In genomic region chr11:94060401-94060800, GRCh38 we compare ENCODE assay signal across 20 cellular contexts. TPM values are rescaled to one million over a fixed set of nuclear protein-coding genes. Genes with fewer than 3 reads are reported as not detected.
"Had no signal": no experiment of that assay in that cellular context is flagged by ENCODE, and none has a peak within 500 bp of the region (broad histone marks: within the 10 kb centered on the region; RNA-seq: fewer than 3 reads in every experiment).

No MANE protein-coding gene starts in this region.

- H3K9me3 ChIP-seq: adrenal gland, body of pancreas, gastroesophageal sphincter, transverse colon had no signal

- H3K4me1 Mint-ChIP-seq: activated CD4-positive, alpha-beta memory T cell treated with anti-CD3 and anti-CD28 coated beads, Interleukin-2, amount 10 ng/mL, durations not matched to agents 7 days and 5 days; activated naive CD4-positive, alpha-beta T cell treated with anti-CD3 and anti-CD28 coated beads, Interleukin-2, amount 50 U/mL, for 24 hours; nephron had no signal

- H3K36me3 Mint-ChIP-seq: activated naive CD4-positive, alpha-beta T cell treated with anti-CD3 and anti-CD28 coated beads, Interleukin-2, amount 50 U/mL, for 24 hours had no signal

- H3K4me3 Mint-ChIP-seq: activated CD4-positive, alpha-beta memory T cell treated with anti-CD3 and anti-CD28 coated beads, Interleukin-2, amount 10 ng/mL, durations not matched to agents 7 days and 5 days; activated naive CD4-positive, alpha-beta T cell treated with anti-CD3 and anti-CD28 coated beads, Interleukin-2, amount 50 U/mL, for 24 hours; activated T-cell treated with anti-CD3 and anti-CD28 coated beads, Interleukin-2, amount 50 U/mL, for 24 hours; nephron had no signal

- H3K27ac Mint-ChIP-seq: activated CD4-positive, alpha-beta memory T cell treated with anti-CD3 and anti-CD28 coated beads, Interleukin-2, amount 10 ng/mL, durations not matched to agents 7 days and 5 days; activated naive CD4-positive, alpha-beta T cell treated with anti-CD3 and anti-CD28 coated beads, Interleukin-2, amount 50 U/mL, for 24 hours; activated T-cell treated with anti-CD3 and anti-CD28 coated beads, Interleukin-2, amount 50 U/mL, for 24 hours; nephron had no signal

- ATAC-seq: body of pancreas, gastroesophageal sphincter had no signal

- H3K36me3 ChIP-seq: adrenal gland, gastroesophageal sphincter, transverse colon had no signal

- H3K4me1 ChIP-seq: adrenal gland, body of pancreas, gastroesophageal sphincter, transverse colon had no signal

- H3K9me3 Mint-ChIP-seq: activated CD4-positive, alpha-beta memory T cell treated with anti-CD3 and anti-CD28 coated beads, Interleukin-2, amount 10 ng/mL, durations not matched to agents 7 days and 5 days; activated naive CD4-positive, alpha-beta T cell treated with anti-CD3 and anti-CD28 coated beads, Interleukin-2, amount 50 U/mL, for 24 hours; activated T-cell treated with anti-CD3 and anti-CD28 coated beads, Interleukin-2, amount 50 U/mL, for 24 hours; nephron had no signal

- H3K4me3 ChIP-seq: adrenal gland, body of pancreas, gastroesophageal sphincter, transverse colon had no signal

- DNase-seq: activated CD4-positive, alpha-beta memory T cell treated with anti-CD3 and anti-CD28 coated beads, Interleukin-2, amount 10 ng/mL, durations not matched to agents 7 days and 5 days; activated CD4-positive, alpha-beta T cell treated with anti-CD3 and anti-CD28 coated beads for 1 hour; activated effector memory CD4-positive, alpha-beta T cell treated with anti-CD3 and anti-CD28 coated beads, Interleukin-2, amount 50 U/mL, for 16 hours; activated T-cell treated with anti-CD3 and anti-CD28 coated beads, Interleukin-2, amount 50 U/mL, for 24 hours; adrenal gland; body of pancreas; effector CD8-positive, alpha-beta T cell; kidney glomerular epithelial cell; occipital lobe; stimulated activated CD4-positive, alpha-beta T cell treated with anti-CD3 and anti-CD28 coated beads, Interleukin-15, amount 100 ng/mL, for 24 hours; stimulated activated CD4-positive, alpha-beta T cell treated with anti-CD3 and anti-CD28 coated beads, Interleukin-4, amount 100 ng/mL, for 24 hours; stimulated activated naive CD4-positive, alpha-beta T cell treated with Interleukin-2 at 50 U/mL for 16 hours; substantia nigra; transverse colon had no signal

- H3K27me3 ChIP-seq: adrenal gland, body of pancreas, transverse colon had no signal

- H3K27ac ChIP-seq: adrenal gland, body of pancreas, gastroesophageal sphincter, transverse colon had no signal

RNA-seq across cellular contexts. Expression of gene HEPHL1, which starts 39.2 kb away (rescaled TPM):
- total RNA-seq: activated CD4-positive, alpha-beta memory T cell treated with anti-CD3 and anti-CD28 coated beads, Interleukin-2, amount 10 ng/mL, durations not matched to agents 7 days and 5 days; adrenal gland; body of pancreas; fibroblast of lung; occipital lobe; posterior vena cava; T-helper 1 cell treated with Interleukin-12 subunit alpha and Interleukin-12 subunit beta and Interleukin-4 antibody, amounts not matched to agents 30 ng/mL and 1 ng/mL, for 36 hours; transverse colon had no signal
